In genomic region chr9:95091971-95092320, GRCh38 we compare ENCODE assay signal across 10 cellular contexts.
DNase-seq lines count a peak whose midpoint lies in the region; ATAC-seq, FAIRE-seq and TF ChIP-seq lines count a peak whose summit lies in the region.
"Had no signal": no experiment of that assay in that cellular context is flagged by ENCODE, and none has a peak within 500 bp of the region (broad histone marks: within the 10 kb centered on the region; RNA-seq: fewer than 3 reads in every experiment).

No MANE protein-coding gene starts in this region.

- DNase-seq in 8988T (peak; percentile 6), NT2/D1 (ENCODE audit: low read depth, low spot score) (no peak), endothelial cell of umbilical vein (ENCODE audit: low read depth, low spot score) (no peak), nephron progenitor cell (no peak), NOMO-1 treated with dmso at 0.1 percent for 144 hours (lab: John Stamatoyannopoulos, UW; ENCODE audit: unreplicated experiment) (no peak), NCI-H2196 treated with DMSO at 0.1 percent for 48 hours (lab: John Stamatoyannopoulos, UW; ENCODE audit: unreplicated experiment) (no peak), DMS153 treated with DMSO at 0.1 percent for 48 hours (lab: John Stamatoyannopoulos, UW; ENCODE audit: unreplicated experiment) (no peak)
- DNase-seq: activated T-cell treated with anti-CD3 and anti-CD28 coated beads, Interleukin-2, amount 50 U/mL, for 4 hours; NK-92 treated with Interleukin-12 subunit alpha and Interleukin-12 subunit beta, amount 100 ng/mL, for 24 hours had no signal

- no peaks in the 10 kb centered on the region for H3K9me3 Mint-ChIP-seq in nephron progenitor cell
- H3K9me3 Mint-ChIP-seq: activated T-cell treated with anti-CD3 and anti-CD28 coated beads, Interleukin-2, amount 50 U/mL, for 4 hours had no signal

- H3K27ac ChIP-seq in endothelial cell of umbilical vein (ENCODE audit: insufficient read depth, low read depth, low read length) = no peak overlapping the region

- H3K4me3 ChIP-seq in NT2/D1 (ENCODE audit: insufficient read length, low read depth) (no peak overlapping the region), endothelial cell of umbilical vein (replicated peaks in 1 of 3; ENCODE audit: insufficient read depth in 1 of 3, low read depth in 1 of 3, low read length in 3 of 3) (no peak overlapping the region)

- H3K36me3 Mint-ChIP-seq in nephron progenitor cell (ENCODE audit: low read depth) = peaks cover 24% of the 10 kb centered on the region

- peaks cover 6% of the 10 kb centered on the region for H3K27me3 Mint-ChIP-seq in nephron progenitor cell (ENCODE audit: low read depth, poor library complexity)

- dilution Hi-C loops in endothelial cell of umbilical vein (cut with MboI; ENCODE audit: extremely low pct_ligation_motif_present, low sequenced_read_pairs) = no loop called here

- no peak for FAIRE-seq in endothelial cell of umbilical vein (lab: Jason Lieb, UNC)

- intact Hi-C loops in endothelial cell of umbilical vein (cut with micrococcal nuclease) = no loop called here

- POLR2A ChIA-PET in endothelial cell of umbilical vein (lab: Charles Lee) = no interaction called here

- no TSS peak for BruUV-seq in endothelial cell of umbilical vein (replicated peaks; lab: Mats Ljungman, UMichigan)

- H3K27ac Mint-ChIP-seq in nephron progenitor cell = peak overlapping the region; percentile 64

- no peak overlapping the region for H2AFZ ChIP-seq in endothelial cell of umbilical vein (ENCODE audit: low read depth, low read length)

- H3K4me3 Mint-ChIP-seq in nephron progenitor cell = peak overlapping the region; percentile 62
- H3K4me3 Mint-ChIP-seq: activated T-cell treated with anti-CD3 and anti-CD28 coated beads, Interleukin-2, amount 50 U/mL, for 4 hours had no signal

- peak; percentile 31 for TF ChIP-seq POLR2A in endothelial cell of umbilical vein (IDR thresholded peaks at IDR 0.05; ENCODE audit: low read depth, low read length)

- peaks cover 67% of the 10 kb centered on the region for H3K4me1 Mint-ChIP-seq in nephron progenitor cell

- H3K4me1 ChIP-seq in NT2/D1 (ENCODE audit: insufficient read depth, insufficient read length) (peaks cover 44% of the 10 kb centered on the region), endothelial cell of umbilical vein (ENCODE audit: control insufficient read depth, extremely low read depth, insufficient read depth, low read length) (peaks cover 6% of the 10 kb centered on the region)

- no peaks in the 10 kb centered on the region for H4K20me1 ChIP-seq in endothelial cell of umbilical vein (replicated peaks; ENCODE audit: control insufficient read depth, extremely low read depth, insufficient read depth, low read length)

- H3K9me1 ChIP-seq in endothelial cell of umbilical vein (replicated peaks; ENCODE audit: control insufficient read depth, extremely low read depth, insufficient read depth, low read length) = no peaks in the 10 kb centered on the region

- no peak for ATAC-seq in GM21515 (IDR thresholded peaks at IDR 0.05; ENCODE audit: unreplicated experiment)

- TF ChIP-seq CTCF in endothelial cell of umbilical vein (IDR thresholded peaks at IDR 0.05; ENCODE audit: extremely low read depth in 1 of 2, insufficient read depth in 1 of 2, low read depth in 1 of 2, low read length in 2 of 2) (no peak), nephron progenitor cell (IDR thresholded peaks at IDR 0.05) (no peak)

- H3K9me3 ChIP-seq in NT2/D1 (ENCODE audit: insufficient read depth, low read length) = no peaks in the 10 kb centered on the region
- H3K9me3 ChIP-seq in endothelial cell of umbilical vein (replicated peaks; ENCODE audit: control insufficient read depth, insufficient read depth, low read length) = no peaks in the 10 kb centered on the region

- H3K27me3 ChIP-seq in NT2/D1 (ENCODE audit: insufficient read depth, insufficient read length) = no peaks in the 10 kb centered on the region
- H3K27me3 ChIP-seq in endothelial cell of umbilical vein (ENCODE audit: control insufficient read depth in 2 of 2, insufficient read depth in 2 of 2, low read length in 2 of 2) = no peaks in the 10 kb centered on the region

- H3K36me3 ChIP-seq in NT2/D1 (ENCODE audit: insufficient read depth, insufficient read length, low read length) = peaks cover 15% of the 10 kb centered on the region
- peaks cover 0 to 2% of the 10 kb centered on the region in 2 experiments for H3K36me3 ChIP-seq in endothelial cell of umbilical vein (ENCODE audit: control insufficient read depth in 2 of 2, extremely low read depth in 1 of 2, insufficient read depth in 2 of 2, low read length in 2 of 2)

- no peak overlapping the region for H3K4me2 ChIP-seq in endothelial cell of umbilical vein (ENCODE audit: insufficient read depth, low read length)

- CTCF ChIA-PET in endothelial cell of umbilical vein (lab: Charles Lee) = interaction anchor here (1.7 kb wide), 1 partner anchor 36 kb away, joined by 7 read pairs; no protein-coding TSS in a partner anchor

- H3K9ac ChIP-seq in NT2/D1 (ENCODE audit: insufficient read length, low read depth) = peak overlapping the region; percentile 61
- no peak overlapping the region for H3K9ac ChIP-seq in endothelial cell of umbilical vein (replicated peaks; ENCODE audit: extremely low read depth, insufficient read depth, low read length)

- H3K79me2 ChIP-seq in endothelial cell of umbilical vein (ENCODE audit: control insufficient read depth, insufficient read depth, low read length) = no peaks in the 10 kb centered on the region

TF ChIP-seq in endothelial cell of umbilical vein, 7 proteins besides CTCF, POLR2A, EP300 and RAD21:
- no peak for TF ChIP-seq GATA2 (IDR thresholded peaks at IDR 0.05; ENCODE audit: insufficient read depth, insufficient read length, low read depth, low read length)
- no peak for TF ChIP-seq FOS (IDR thresholded peaks at IDR 0.05; ENCODE audit: borderline replicate concordance, insufficient read depth, low read length)
- no peak for TF ChIP-seq EZH2 (IDR thresholded peaks at IDR 0.05; ENCODE audit: borderline replicate concordance, low read depth, low read length, severe bottlenecking)
- no peak for TF ChIP-seq JUN (IDR thresholded peaks at IDR 0.05; ENCODE audit: borderline replicate concordance, insufficient read depth, insufficient read length, low read depth)
- TF ChIP-seq POLR2AphosphoS5 (IDR thresholded peaks at IDR 0.05; ENCODE audit: insufficient read depth, low read depth, low read length) = no peak
- TF ChIP-seq MAX (IDR thresholded peaks at IDR 0.05; ENCODE audit: insufficient read depth, insufficient read length) = no peak
